In the genomic region with DNA sequence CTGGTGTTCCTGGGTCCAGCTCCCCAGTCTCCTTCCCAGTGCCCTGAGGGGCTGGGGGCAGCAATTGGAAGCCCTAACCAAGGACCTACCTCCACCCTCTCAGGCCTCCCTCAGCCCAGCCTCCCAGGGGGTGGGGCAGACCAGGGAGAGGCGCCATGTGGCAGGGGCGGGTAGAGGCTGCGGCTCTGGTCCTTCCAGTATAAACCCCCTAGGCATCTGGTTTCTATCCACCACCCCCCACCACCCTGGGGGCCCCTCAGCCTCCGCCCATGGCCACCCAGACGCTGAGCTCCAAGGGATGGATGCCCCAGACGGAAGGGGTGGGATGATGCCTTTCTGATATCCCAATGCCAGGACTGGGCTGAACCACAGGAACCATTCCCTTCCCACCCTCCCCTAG, we compare ENCODE assay signal across 1 cellular context.
TF ChIP-seq lines count a peak whose summit lies in the region.

No MANE protein-coding gene starts in this region.

TF ChIP-seq in SK-N-SH, 30 proteins besides CTCF, POLR2A, EP300 and RAD21 (continued from another document):
- TF ChIP-seq GATA2 (CRISPR knock-in tag; IDR thresholded peaks at IDR 0.05) (no peak), JUND (IDR thresholded peaks at IDR 0.05) (no peak)
